1 cellular context compared by ENCODE assay signal in genomic region chr5:169716287-169716686, GRCh38.
TF ChIP-seq lines count a peak whose summit lies in the region.

No MANE protein-coding gene starts in this region.

TF ChIP-seq in GM23338, 12 proteins besides CTCF, POLR2A, EP300 and RAD21 (continued from another document):
- TF ChIP-seq, protein P1, sequence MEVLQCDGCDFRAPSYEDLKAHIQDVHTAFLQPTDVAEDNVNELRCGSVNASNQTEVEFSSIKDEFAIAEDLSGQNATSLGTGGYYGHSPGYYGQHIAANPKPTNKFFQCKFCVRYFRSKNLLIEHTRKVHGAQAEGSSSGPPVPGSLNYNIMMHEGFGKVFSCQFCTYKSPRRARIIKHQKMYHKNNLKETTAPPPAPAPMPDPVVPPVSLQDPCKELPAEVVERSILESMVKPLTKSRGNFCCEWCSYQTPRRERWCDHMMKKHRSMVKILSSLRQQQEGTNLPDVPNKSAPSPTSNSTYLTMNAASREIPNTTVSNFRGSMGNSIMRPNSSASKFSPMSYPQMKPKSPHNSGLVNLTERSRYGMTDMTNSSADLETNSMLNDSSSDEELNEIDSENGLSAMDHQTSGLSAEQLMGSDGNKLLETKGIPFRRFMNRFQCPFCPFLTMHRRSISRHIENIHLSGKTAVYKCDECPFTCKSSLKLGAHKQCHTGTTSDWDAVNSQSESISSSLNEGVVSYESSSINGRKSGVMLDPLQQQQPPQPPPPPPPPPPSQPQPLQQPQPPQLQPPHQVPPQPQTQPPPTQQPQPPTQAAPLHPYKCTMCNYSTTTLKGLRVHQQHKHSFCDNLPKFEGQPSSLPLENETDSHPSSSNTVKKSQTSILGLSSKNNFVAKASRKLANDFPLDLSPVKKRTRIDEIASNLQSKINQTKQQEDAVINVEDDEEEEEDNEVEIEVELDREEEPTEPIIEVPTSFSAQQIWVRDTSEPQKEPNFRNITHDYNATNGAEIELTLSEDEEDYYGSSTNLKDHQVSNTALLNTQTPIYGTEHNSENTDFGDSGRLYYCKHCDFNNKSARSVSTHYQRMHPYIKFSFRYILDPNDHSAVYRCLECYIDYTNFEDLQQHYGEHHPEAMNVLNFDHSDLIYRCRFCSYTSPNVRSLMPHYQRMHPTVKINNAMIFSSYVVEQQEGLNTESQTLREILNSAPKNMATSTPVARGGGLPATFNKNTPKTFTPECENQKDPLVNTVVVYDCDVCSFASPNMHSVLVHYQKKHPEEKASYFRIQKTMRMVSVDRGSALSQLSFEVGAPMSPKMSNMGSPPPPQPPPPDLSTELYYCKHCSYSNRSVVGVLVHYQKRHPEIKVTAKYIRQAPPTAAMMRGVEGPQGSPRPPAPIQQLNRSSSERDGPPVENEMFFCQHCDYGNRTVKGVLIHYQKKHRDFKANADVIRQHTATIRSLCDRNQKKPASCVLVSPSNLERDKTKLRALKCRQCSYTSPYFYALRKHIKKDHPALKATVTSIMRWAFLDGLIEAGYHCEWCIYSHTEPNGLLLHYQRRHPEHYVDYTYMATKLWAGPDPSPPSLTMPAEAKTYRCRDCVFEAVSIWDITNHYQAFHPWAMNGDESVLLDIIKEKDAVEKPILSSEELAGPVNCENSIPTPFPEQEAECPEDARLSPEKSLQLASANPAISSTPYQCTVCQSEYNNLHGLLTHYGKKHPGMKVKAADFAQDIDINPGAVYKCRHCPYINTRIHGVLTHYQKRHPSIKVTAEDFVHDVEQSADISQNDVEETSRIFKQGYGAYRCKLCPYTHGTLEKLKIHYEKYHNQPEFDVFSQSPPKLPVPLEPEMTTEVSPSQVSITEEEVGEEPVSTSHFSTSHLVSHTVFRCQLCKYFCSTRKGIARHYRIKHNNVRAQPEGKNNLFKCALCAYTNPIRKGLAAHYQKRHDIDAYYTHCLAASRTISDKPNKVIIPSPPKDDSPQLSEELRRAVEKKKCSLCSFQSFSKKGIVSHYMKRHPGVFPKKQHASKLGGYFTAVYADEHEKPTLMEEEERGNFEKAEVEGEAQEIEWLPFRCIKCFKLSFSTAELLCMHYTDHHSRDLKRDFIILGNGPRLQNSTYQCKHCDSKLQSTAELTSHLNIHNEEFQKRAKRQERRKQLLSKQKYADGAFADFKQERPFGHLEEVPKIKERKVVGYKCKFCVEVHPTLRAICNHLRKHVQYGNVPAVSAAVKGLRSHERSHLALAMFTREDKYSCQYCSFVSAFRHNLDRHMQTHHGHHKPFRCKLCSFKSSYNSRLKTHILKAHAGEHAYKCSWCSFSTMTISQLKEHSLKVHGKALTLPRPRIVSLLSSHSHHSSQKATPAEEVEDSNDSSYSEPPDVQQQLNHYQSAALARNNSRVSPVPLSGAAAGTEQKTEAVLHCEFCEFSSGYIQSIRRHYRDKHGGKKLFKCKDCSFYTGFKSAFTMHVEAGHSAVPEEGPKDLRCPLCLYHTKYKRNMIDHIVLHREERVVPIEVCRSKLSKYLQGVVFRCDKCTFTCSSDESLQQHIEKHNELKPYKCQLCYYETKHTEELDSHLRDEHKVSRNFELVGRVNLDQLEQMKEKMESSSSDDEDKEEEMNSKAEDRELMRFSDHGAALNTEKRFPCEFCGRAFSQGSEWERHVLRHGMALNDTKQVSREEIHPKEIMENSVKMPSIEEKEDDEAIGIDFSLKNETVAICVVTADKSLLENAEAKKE (CRISPR knock-in tag; IDR thresholded peaks at IDR 0.05): no peak
- TF ChIP-seq, protein P2, sequence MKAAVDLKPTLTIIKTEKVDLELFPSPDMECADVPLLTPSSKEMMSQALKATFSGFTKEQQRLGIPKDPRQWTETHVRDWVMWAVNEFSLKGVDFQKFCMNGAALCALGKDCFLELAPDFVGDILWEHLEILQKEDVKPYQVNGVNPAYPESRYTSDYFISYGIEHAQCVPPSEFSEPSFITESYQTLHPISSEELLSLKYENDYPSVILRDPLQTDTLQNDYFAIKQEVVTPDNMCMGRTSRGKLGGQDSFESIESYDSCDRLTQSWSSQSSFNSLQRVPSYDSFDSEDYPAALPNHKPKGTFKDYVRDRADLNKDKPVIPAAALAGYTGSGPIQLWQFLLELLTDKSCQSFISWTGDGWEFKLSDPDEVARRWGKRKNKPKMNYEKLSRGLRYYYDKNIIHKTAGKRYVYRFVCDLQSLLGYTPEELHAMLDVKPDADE (IDR thresholded peaks at IDR 0.05): no peak
TF ChIP-seq in GM23338: peak in this region for 0.
